In the genomic region with DNA sequence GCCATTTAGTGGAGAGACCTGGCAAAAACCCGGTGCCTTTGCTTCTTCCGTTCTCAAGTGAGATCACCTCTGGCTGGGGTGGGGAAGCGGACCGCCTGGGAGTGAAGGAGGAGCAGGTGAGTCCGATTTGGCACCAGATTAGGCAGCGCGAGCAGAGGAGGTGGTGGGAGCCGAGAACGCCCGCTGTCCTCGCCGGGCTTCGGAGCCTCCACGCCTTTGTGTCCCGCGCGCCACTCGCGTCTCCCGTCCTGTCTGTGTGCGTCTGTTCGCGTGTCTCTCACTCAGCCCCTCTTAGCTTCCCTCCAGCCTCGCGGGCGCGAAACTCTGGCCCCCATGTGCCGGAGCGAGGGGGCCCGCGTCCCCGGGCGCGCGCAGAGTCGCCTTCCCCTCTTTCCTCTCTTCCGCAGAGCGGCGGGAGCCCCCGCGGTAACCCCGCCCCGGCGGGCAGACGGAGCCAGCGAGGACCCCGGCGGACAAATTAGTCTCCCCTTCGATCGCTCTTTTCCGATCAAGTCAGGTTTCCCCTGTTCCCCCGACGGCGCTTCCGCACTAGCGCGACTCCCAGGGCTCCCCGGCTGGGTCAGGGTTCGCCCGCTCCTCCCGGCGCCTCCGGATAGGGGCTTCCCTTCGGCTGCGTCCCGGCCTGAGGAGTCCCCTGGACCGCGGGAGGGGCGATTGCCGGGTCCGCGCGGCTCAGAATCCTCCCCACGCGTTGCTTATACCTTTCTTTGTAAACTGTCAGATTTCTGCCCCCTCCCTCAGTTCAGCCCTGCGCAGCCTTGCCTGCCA, we compare ENCODE assay signal across 15 cellular contexts. TPM values are rescaled to one million over a fixed set of nuclear protein-coding genes. Genes with fewer than 3 reads are reported as not detected.
DNase-seq lines count a peak whose midpoint lies in the region; ATAC-seq and TF ChIP-seq lines count a peak whose summit lies in the region.
"Had no signal": no experiment of that assay in that cellular context is flagged by ENCODE, and none has a peak within 500 bp of the region (broad histone marks: within the 10 kb centered on the region; RNA-seq: fewer than 3 reads in every experiment).

No MANE protein-coding gene starts in this region.

- 1 to 2% methylated on average over 71 to 76 of the region's 76 CpGs for WGBS in heart right ventricle, 2 donors

- H3K27me3 ChIP-seq in heart right ventricle, result peaks cover 30 to 90% (median 86%) of the 10 kb centered on the region in 7 donors

- intact Hi-C loops in heart right ventricle (cut with DNase I), result no loop called here

- no peak for TF ChIP-seq CTCF in heart right ventricle (IDR thresholded peaks at IDR 0.05)

- DNase-seq in NCI-H146 (lab: John Stamatoyannopoulos, UW), result peak; percentile 5
- DNase-seq in NCI-H146 treated with DMSO at 0.1 percent for 48 hours (lab: John Stamatoyannopoulos, UW; ENCODE audit: unreplicated experiment), result no peak
- DNase-seq in retina, result peak; percentile 74
- no peak for DNase-seq in activated CD8-positive, alpha-beta memory T cell treated with anti-CD3 and anti-CD28 coated beads for 24 hours
- no peak for DNase-seq in heart right ventricle
- DNase-seq: activated CD4-positive, alpha-beta T cell treated with anti-CD3 and anti-CD28 coated beads, Interleukin-2, amount 50 U/mL, for 48 hours; adrenal gland; islet precursor cell had no signal

- H3K4me3 ChIP-seq in iPS-11a (ENCODE audit: low read depth, low read length), result peak overlapping the region; percentile 30
- peak overlapping the region in 4 of 10 donors; percentile 8 to 21 (median 12) for H3K4me3 ChIP-seq in heart right ventricle
- H3K4me3 ChIP-seq: adrenal gland had no signal

- H3K36me3 ChIP-seq in heart right ventricle, result no peaks in the 10 kb centered on the region
- H3K36me3 ChIP-seq: adrenal gland, tibial nerve had no signal

- no peaks in the 10 kb centered on the region for H3K9me3 ChIP-seq in heart right ventricle
- H3K9me3 ChIP-seq: adrenal gland, tibial nerve had no signal

- H3K27ac ChIP-seq in heart right ventricle, result no peak overlapping the region
- H3K27ac ChIP-seq: adrenal gland, epithelial cell of prostate, KMS-11, tibial nerve had no signal

- peaks cover 0 to 18% (median 13%) of the 10 kb centered on the region in 9 donors for H3K4me1 ChIP-seq in heart right ventricle

- ATAC-seq in SK-N-SH treated with all-trans-retinoic acid at 6 μM for 48 hours, result peak; percentile 24; the same call in 1 of the 3 replicates
- no peak for ATAC-seq in heart right ventricle
- ATAC-seq in GM19395 (IDR thresholded peaks at IDR 0.05; ENCODE audit: unreplicated experiment), result no peak

TF ChIP-seq in SK-N-SH treated with all-trans-retinoic acid at 6 μM for 48 hours, 23 proteins besides CTCF, POLR2A, EP300 and RAD21:
- TF ChIP-seq SNAI2 (CRISPR knock-in tag; IDR thresholded peaks at IDR 0.05), result no peak
- no peak for TF ChIP-seq ARNTL (CRISPR knock-in tag; IDR thresholded peaks at IDR 0.05; ENCODE audit: borderline replicate concordance, low read depth)
- TF ChIP-seq, protein P1, sequence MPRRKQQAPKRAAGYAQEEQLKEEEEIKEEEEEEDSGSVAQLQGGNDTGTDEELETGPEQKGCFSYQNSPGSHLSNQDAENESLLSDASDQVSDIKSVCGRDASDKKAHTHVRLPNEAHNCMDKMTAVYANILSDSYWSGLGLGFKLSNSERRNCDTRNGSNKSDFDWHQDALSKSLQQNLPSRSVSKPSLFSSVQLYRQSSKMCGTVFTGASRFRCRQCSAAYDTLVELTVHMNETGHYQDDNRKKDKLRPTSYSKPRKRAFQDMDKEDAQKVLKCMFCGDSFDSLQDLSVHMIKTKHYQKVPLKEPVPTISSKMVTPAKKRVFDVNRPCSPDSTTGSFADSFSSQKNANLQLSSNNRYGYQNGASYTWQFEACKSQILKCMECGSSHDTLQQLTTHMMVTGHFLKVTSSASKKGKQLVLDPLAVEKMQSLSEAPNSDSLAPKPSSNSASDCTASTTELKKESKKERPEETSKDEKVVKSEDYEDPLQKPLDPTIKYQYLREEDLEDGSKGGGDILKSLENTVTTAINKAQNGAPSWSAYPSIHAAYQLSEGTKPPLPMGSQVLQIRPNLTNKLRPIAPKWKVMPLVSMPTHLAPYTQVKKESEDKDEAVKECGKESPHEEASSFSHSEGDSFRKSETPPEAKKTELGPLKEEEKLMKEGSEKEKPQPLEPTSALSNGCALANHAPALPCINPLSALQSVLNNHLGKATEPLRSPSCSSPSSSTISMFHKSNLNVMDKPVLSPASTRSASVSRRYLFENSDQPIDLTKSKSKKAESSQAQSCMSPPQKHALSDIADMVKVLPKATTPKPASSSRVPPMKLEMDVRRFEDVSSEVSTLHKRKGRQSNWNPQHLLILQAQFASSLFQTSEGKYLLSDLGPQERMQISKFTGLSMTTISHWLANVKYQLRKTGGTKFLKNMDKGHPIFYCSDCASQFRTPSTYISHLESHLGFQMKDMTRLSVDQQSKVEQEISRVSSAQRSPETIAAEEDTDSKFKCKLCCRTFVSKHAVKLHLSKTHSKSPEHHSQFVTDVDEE (CRISPR knock-in tag; IDR thresholded peaks at IDR 0.05), result no peak
- no peak for TF ChIP-seq ISL1 (CRISPR knock-in tag; IDR thresholded peaks at IDR 0.05)
- TF ChIP-seq, protein P2, sequence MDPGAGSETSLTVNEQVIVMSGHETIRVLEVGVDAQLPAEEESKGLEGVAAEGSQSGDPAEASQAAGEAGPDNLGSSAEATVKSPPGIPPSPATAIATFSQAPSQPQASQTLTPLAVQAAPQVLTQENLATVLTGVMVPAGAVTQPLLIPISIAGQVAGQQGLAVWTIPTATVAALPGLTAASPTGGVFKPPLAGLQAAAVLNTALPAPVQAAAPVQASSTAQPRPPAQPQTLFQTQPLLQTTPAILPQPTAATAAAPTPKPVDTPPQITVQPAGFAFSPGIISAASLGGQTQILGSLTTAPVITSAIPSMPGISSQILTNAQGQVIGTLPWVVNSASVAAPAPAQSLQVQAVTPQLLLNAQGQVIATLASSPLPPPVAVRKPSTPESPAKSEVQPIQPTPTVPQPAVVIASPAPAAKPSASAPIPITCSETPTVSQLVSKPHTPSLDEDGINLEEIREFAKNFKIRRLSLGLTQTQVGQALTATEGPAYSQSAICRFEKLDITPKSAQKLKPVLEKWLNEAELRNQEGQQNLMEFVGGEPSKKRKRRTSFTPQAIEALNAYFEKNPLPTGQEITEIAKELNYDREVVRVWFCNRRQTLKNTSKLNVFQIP (CRISPR knock-in tag; IDR thresholded peaks at IDR 0.05; ENCODE audit: borderline replicate concordance, low read depth), result no peak
- TF ChIP-seq CSDC2 (CRISPR knock-in tag; IDR thresholded peaks at IDR 0.05), result no peak
- no peak for TF ChIP-seq ZNF8 (CRISPR knock-in tag; IDR thresholded peaks at IDR 0.05)
- TF ChIP-seq ZNF565 (CRISPR knock-in tag; conservative IDR thresholded peaks at IDR 0.05; ENCODE audit: low read depth), result no peak
- TF ChIP-seq ZFP30 (CRISPR knock-in tag; IDR thresholded peaks at IDR 0.05), result no peak
- no peak for TF ChIP-seq GLIS3 (CRISPR knock-in tag; IDR thresholded peaks at IDR 0.05)
- TF ChIP-seq ZFP3 (CRISPR knock-in tag; IDR thresholded peaks at IDR 0.05), result no peak
- no peak for TF ChIP-seq TCF4 (CRISPR knock-in tag; IDR thresholded peaks at IDR 0.05; ENCODE audit: borderline replicate concordance)
- no peak for TF ChIP-seq ESRRG (CRISPR knock-in tag; IDR thresholded peaks at IDR 0.05)
- TF ChIP-seq, protein P3, sequence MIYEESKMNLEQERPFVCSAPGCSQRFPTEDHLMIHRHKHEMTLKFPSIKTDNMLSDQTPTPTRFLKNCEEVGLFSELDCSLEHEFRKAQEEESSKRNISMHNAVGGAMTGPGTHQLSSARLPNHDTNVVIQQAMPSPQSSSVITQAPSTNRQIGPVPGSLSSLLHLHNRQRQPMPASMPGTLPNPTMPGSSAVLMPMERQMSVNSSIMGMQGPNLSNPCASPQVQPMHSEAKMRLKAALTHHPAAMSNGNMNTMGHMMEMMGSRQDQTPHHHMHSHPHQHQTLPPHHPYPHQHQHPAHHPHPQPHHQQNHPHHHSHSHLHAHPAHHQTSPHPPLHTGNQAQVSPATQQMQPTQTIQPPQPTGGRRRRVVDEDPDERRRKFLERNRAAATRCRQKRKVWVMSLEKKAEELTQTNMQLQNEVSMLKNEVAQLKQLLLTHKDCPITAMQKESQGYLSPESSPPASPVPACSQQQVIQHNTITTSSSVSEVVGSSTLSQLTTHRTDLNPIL (CRISPR knock-in tag; IDR thresholded peaks at IDR 0.05; ENCODE audit: low read depth), result no peak
- no peak for TF ChIP-seq ZC3H10 (CRISPR knock-in tag; IDR thresholded peaks at IDR 0.05)
- TF ChIP-seq CSRNP3 (CRISPR knock-in tag; IDR thresholded peaks at IDR 0.05), result no peak
- no peak for TF ChIP-seq PPARA (CRISPR knock-in tag; IDR thresholded peaks at IDR 0.05; ENCODE audit: borderline replicate concordance)
- no peak for TF ChIP-seq RARB (CRISPR knock-in tag; IDR thresholded peaks at IDR 0.05)
- no peak for TF ChIP-seq OSR1 (CRISPR knock-in tag; IDR thresholded peaks at IDR 0.05)
- TF ChIP-seq ZNF70 (CRISPR knock-in tag; IDR thresholded peaks at IDR 0.05), result no peak

RNA-seq across cellular contexts. Expression of gene POU4F3, which starts 7.1 kb away (rescaled TPM):
- under 1 TPM in 1 of 10 donors, not detected in 9; 0.12 TPM for total RNA-seq in heart right ventricle
- under 1 TPM in 1 of 2 donors, not detected in 1; 0.06 TPM for polyA plus RNA-seq in heart right ventricle
- total RNA-seq: SK-MEL-5 had no signal
- polyA plus RNA-seq: adrenal gland had no signal

Comparison
In these comparisons a context has a peak if more than half of its experiments do, and no peak if none do; other contexts are left out.
1. DNase-seq: peak in NCI-H146 (single experiment) and retina (single experiment); none in NCI-H146 treated with DMSO at 0.1 percent for 48 hours (single experiment), activated CD8-positive, alpha-beta memory T cell treated with anti-CD3 and anti-CD28 coated beads for 24 hours (single experiment) and heart right ventricle (0 of 2).